Comparison of ENCODE assay signal across 18 cellular contexts in the genomic region with DNA sequence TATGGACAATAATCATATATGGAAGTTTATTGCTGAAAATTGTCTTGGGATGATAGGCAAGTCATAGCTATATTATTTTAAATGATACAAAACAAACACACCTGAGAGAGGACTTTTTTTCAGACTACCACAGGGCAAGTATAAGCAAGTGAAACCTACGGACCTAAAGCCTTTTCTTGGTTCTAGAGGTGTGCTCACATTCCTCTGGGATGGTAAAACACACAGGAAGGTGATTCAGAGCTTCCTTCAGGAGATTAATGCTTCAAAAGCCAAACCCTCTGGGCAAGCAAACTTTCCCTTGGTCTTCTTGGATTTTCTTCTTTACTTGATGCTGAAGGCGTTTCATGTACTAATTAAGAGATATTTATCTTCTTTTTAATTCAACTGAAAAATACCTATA.
A peak's percentile ranks its signal among the peaks of the same experiment; 100 is the strongest.
DNase-seq lines count a peak whose midpoint lies in the region; ATAC-seq and TF ChIP-seq lines count a peak whose summit lies in the region.
"Had no signal": no experiment of that assay in that cellular context is flagged by ENCODE, and none has a peak within 500 bp of the region (broad histone marks: within the 10 kb centered on the region; RNA-seq: fewer than 3 reads in every experiment).

No MANE protein-coding gene starts in this region.

- H3K4me3 Mint-ChIP-seq in immature natural killer cell = no peak overlapping the region

- H3K27ac Mint-ChIP-seq in immature natural killer cell = no peak overlapping the region

- no peaks in the 10 kb centered on the region for H3K79me2 ChIP-seq in osteoblast (ENCODE audit: insufficient read depth, low read length)

- H3K4me1 Mint-ChIP-seq in immature natural killer cell = no peaks in the 10 kb centered on the region

- no peaks in the 10 kb centered on the region for H4K20me1 ChIP-seq in osteoblast (ENCODE audit: insufficient read depth, low read length)

- TF ChIP-seq CTCF in RWPE1 (conservative IDR thresholded peaks at IDR 0.05; ENCODE audit: low read depth) = no peak
- TF ChIP-seq CTCF in osteoblast (IDR thresholded peaks at IDR 0.05; ENCODE audit: extremely low read depth, low read depth, low read length) = no peak

- DNase-seq in HPDE6-E6E7 (ENCODE audit: extremely low spot score) = peak; percentile 55
- peak; percentile 71 for DNase-seq in RWPE1 (ENCODE audit: low spot score)
- peak; percentile 60 for DNase-seq in epithelial cell of prostate (ENCODE audit: low read depth, low spot score)
- peak; percentile 23 for DNase-seq in osteoblast (ENCODE audit: insufficient read length, low spot score, missing footprints)
- DNase-seq in immature natural killer cell = no peak
- no peak for DNase-seq in COLO668 (lab: John Stamatoyannopoulos, UW; ENCODE audit: unreplicated experiment)
- DNase-seq: BE2C, DMS79, NCI-H1092, NCI-H1436, NCI-H1930, NCI-H345, NCI-H524, NCI-H774, Right ventricle myocardium superior had no signal

- CTCF ChIA-PET in RWPE1 (lab: Yijun Ruan, JAX) = interaction anchor here (1.2 kb wide), 1 partner anchor 64 kb away, joined by 3 read pairs; no protein-coding TSS in a partner anchor

- peaks cover 10% of the 10 kb centered on the region for H3K27me3 ChIP-seq in osteoblast (ENCODE audit: insufficient read depth, low read length)
- H3K27me3 ChIP-seq: BE2C had no signal

- peaks cover 0 to 3% (median 0%) of the 10 kb centered on the region in 6 donors for H3K9me3 Mint-ChIP-seq in immature natural killer cell

- peaks cover 0 to 9% (median 2%) of the 10 kb centered on the region in 3 donors for H3K27me3 Mint-ChIP-seq in immature natural killer cell (ENCODE audit: low read depth in 3 of 3)

- POLR2A ChIA-PET in RWPE1 (lab: Yijun Ruan, JAX; ENCODE audit: low non-redundant PET) = no interaction called here

- no peaks in the 10 kb centered on the region for H3K36me3 Mint-ChIP-seq in immature natural killer cell

- no peaks in the 10 kb centered on the region for H3K36me3 ChIP-seq in osteoblast (ENCODE audit: insufficient read depth, low read length)
- H3K36me3 ChIP-seq: BE2C had no signal

- H3K9me3 ChIP-seq in osteoblast (ENCODE audit: low read depth, low read length) = no peaks in the 10 kb centered on the region
- H3K9me3 ChIP-seq: BE2C had no signal

- H3K27ac ChIP-seq in RWPE1 (no peak overlapping the region; the same call in 1 of the 2 replicates), epithelial cell of prostate (peak overlapping the region; percentile 67), osteoblast (ENCODE audit: low read depth, low read length) (no peak overlapping the region)

- H3K4me1 ChIP-seq in osteoblast (ENCODE audit: insufficient read depth, low read length) = peaks cover 3% of the 10 kb centered on the region
- H3K4me1 ChIP-seq: BE2C had no signal

- no peak overlapping the region for H3K4me2 ChIP-seq in osteoblast (ENCODE audit: insufficient read depth, low read length)

- H3K4me3 ChIP-seq in osteoblast (ENCODE audit: insufficient read depth, low read length) = no peak overlapping the region
- H3K4me3 ChIP-seq: K562 had no signal

- no peak for ATAC-seq in HG03432 (IDR thresholded peaks at IDR 0.05; ENCODE audit: unreplicated experiment)
- ATAC-seq: HepG2, K562 had no signal

- no peak overlapping the region for H2AFZ ChIP-seq in osteoblast (ENCODE audit: low read length)

Comparison
In these comparisons a context has a peak if more than half of its experiments do, and no peak if none do; other contexts are left out.
1. DNase-seq: peak in HPDE6-E6E7 (single experiment), RWPE1 (single experiment), epithelial cell of prostate (single experiment) and osteoblast (single experiment); none in immature natural killer cell (0 of 3) and COLO668 (single experiment).